Comparison of ENCODE assay signal across 8 cellular contexts in genomic region chr5:95808686-95809413, GRCh38. TPM values are rescaled to one million over a fixed set of nuclear protein-coding genes. Genes with fewer than 3 reads are reported as not detected.
DNase-seq lines count a peak whose midpoint lies in the region; ATAC-seq and TF ChIP-seq lines count a peak whose summit lies in the region.

No MANE protein-coding gene starts in this region.

- H3K4me2 ChIP-seq in OCI-LY3 (ENCODE audit: low read length): peak overlapping the region; percentile 84

- TF ChIP-seq CTCF in OCI-LY3 (IDR thresholded peaks at IDR 0.05; ENCODE audit: low read depth, low read length): no peak
- TF ChIP-seq CTCF in left ventricle myocardium inferior (IDR thresholded peaks at IDR 0.05; ENCODE audit: borderline replicate concordance): no peak

- H3K9me3 ChIP-seq in OCI-LY3 (ENCODE audit: insufficient read depth, low read length) (no peaks in the 10 kb centered on the region), left ventricle myocardium inferior (replicated peaks) (peaks cover 11% of the 10 kb centered on the region)

- H3K4me1 ChIP-seq in OCI-LY3 (ENCODE audit: low read length) (peaks cover 19% of the 10 kb centered on the region), left ventricle myocardium inferior (peaks cover 78% of the 10 kb centered on the region)

- H2AFZ ChIP-seq in OCI-LY3 (ENCODE audit: low read depth, low read length): peak overlapping the region; percentile 71

- H3K9ac ChIP-seq in OCI-LY3 (ENCODE audit: low read length): peak overlapping the region; percentile 48

- H3K27me3 ChIP-seq in OCI-LY3 (ENCODE audit: low read depth, low read length) (no peaks in the 10 kb centered on the region), left ventricle myocardium inferior (ENCODE audit: low read depth) (no peaks in the 10 kb centered on the region)

- H3K27ac ChIP-seq in OCI-LY3 (ENCODE audit: low read length) (peak overlapping the region; percentile 59), left ventricle myocardium inferior (replicated peaks) (peak overlapping the region; percentile 91)

- peak; percentile 67 for DNase-seq in activated gamma-delta T cell treated with anti-CD3 and anti-CD28 coated beads, Interleukin-2, amount 50 U/mL, for 16 hours (ENCODE audit: low read depth)
- DNase-seq in left ventricle myocardium inferior (peak; percentile 85), RKO (ENCODE audit: low spot score) (no peak), NCI-H2029 (lab: John Stamatoyannopoulos, UW) (no peak)
- peak; percentile 83 for DNase-seq in stimulated activated CD4-positive, alpha-beta T cell treated with anti-CD3 and anti-CD28 coated beads, Interleukin-1b, Interleukin-23, amount 100 ng/mL, for 48 hours

- H3K36me3 ChIP-seq in OCI-LY3 (replicated peaks; ENCODE audit: low read depth, low read length) (no peaks in the 10 kb centered on the region), left ventricle myocardium inferior (peaks cover 15% of the 10 kb centered on the region)

- intact Hi-C loops in left ventricle myocardium inferior (cut with micrococcal nuclease): no loop called here

- peak; percentile 99 for ATAC-seq in GM18517 (IDR thresholded peaks at IDR 0.05; ENCODE audit: unreplicated experiment)
- peak; percentile 100 for ATAC-seq in HG02763 (IDR thresholded peaks at IDR 0.05; ENCODE audit: unreplicated experiment)

- peak overlapping the region; percentile 69 for H3K4me3 ChIP-seq in OCI-LY3 (ENCODE audit: low read length)
- H3K4me3 ChIP-seq in left ventricle myocardium inferior: peak overlapping the region; percentile 51

- H3K79me2 ChIP-seq in OCI-LY3 (ENCODE audit: low read length): no peaks in the 10 kb centered on the region

- no peaks in the 10 kb centered on the region for H4K20me1 ChIP-seq in OCI-LY3 (ENCODE audit: insufficient read depth, low read length)

RNA-seq across cellular contexts. Expression of gene GLRX, which starts 13.7 kb away (rescaled TPM):
- total RNA-seq in left ventricle myocardium inferior: 139 TPM

Comparison
In these comparisons a context has a peak if more than half of its experiments do, and no peak if none do; other contexts are left out.
1. DNase-seq: peak in activated gamma-delta T cell treated with anti-CD3 and anti-CD28 coated beads, Interleukin-2, amount 50 U/mL, for 16 hours (single experiment), left ventricle myocardium inferior (single experiment) and stimulated activated CD4-positive, alpha-beta T cell treated with anti-CD3 and anti-CD28 coated beads, Interleukin-1b, Interleukin-23, amount 100 ng/mL, for 48 hours (single experiment); none in RKO (single experiment) and NCI-H2029 (single experiment).